Comparison of ENCODE assay signal across 30 cellular contexts in the genomic region with DNA sequence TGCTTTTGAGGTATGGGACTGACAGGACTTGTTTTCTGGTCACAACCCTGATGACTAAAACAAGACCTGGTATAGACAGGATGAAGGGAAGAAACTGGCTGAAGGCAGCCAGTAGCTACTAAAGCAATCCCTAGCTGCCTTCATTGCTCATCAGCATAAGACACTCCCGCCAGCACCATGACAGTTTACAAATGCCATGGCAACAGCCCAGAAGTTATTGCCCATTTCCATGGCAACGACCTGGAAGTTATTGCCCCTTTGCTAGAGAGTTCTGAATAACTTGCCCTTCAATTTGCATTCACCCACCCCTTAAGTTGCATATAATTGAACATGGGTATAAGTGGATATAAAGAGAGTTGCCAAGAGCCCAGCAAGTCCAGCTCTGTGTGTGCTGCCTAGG.
A peak's percentile ranks its signal among the peaks of the same experiment; 100 is the strongest.
DNase-seq lines count a peak whose midpoint lies in the region; ATAC-seq, FAIRE-seq and TF ChIP-seq lines count a peak whose summit lies in the region.
"Had no signal": no experiment of that assay in that cellular context is flagged by ENCODE, and none has a peak within 500 bp of the region (broad histone marks: within the 10 kb centered on the region; RNA-seq: fewer than 3 reads in every experiment).

No MANE protein-coding gene starts in this region.

- H3K9ac ChIP-seq in H9 (ENCODE audit: extremely low read depth, insufficient read length, low read length) = no peak overlapping the region
- H3K9ac ChIP-seq in H1 (replicated peaks in 1 of 4; ENCODE audit: extremely low read depth in 1 of 4, low read depth in 3 of 4, low read length in 3 of 4) = no peak overlapping the region
- H3K9ac ChIP-seq: BLaER1 had no signal

- H2BK20ac ChIP-seq in H9 (ENCODE audit: low read depth, low read length, poor library complexity, severe bottlenecking) (no peak overlapping the region), H1 (ENCODE audit: low read length) (0 out of 2 replicates have a peak overlapping the region, but pooled peaks have one; percentile 61)

- no peaks in the 10 kb centered on the region for H3K4me1 Mint-ChIP-seq in H9
- H3K4me1 Mint-ChIP-seq in natural killer cell = no peaks in the 10 kb centered on the region
- H3K4me1 Mint-ChIP-seq: activated CD4-positive, alpha-beta memory T cell treated with anti-CD3 and anti-CD28 coated beads, Interleukin-2, amount 10 ng/mL, durations not matched to agents 7 days and 5 days; nephron had no signal

- no peak for TF ChIP-seq EP300 in H1 (IDR thresholded peaks at IDR 0.05; ENCODE audit: borderline replicate concordance in 1 of 2, low read depth in 2 of 2, low read length in 2 of 2)

- H3K9me3 Mint-ChIP-seq in H9 (peaks cover 2 to 6% of the 10 kb centered on the region in 2 experiments; a peak in 2 of 5 replicates), natural killer cell (peaks cover 0 to 2% of the 10 kb centered on the region in 2 donors)
- H3K9me3 Mint-ChIP-seq: activated CD4-positive, alpha-beta memory T cell treated with anti-CD3 and anti-CD28 coated beads, Interleukin-2, amount 10 ng/mL, durations not matched to agents 7 days and 5 days had no signal

- H3K18ac ChIP-seq in H9 (ENCODE audit: insufficient read length, low read depth, low read length) (no peak overlapping the region), H1 (ENCODE audit: extremely low read depth, low read length) (no peak overlapping the region)

- no peak overlapping the region for H3K56ac ChIP-seq in H9 (ENCODE audit: insufficient read length, low read depth, low read length)
- no peak overlapping the region for H3K56ac ChIP-seq in H1 (replicated peaks; ENCODE audit: insufficient read length, low read depth, low read length)

- H3K14ac ChIP-seq in H9 (ENCODE audit: insufficient read depth, low read length) (no peak overlapping the region), H1 (ENCODE audit: insufficient read length) (no peak overlapping the region)

- CTCF ChIA-PET in H1 (lab: Charles Lee; ENCODE audit: partially characterized antibody) = interaction anchor here (0.6 to 1.1 kb wide), 3 partner anchors 8 to 178 kb away, joined by 3 to 4 read pairs (median 3); no protein-coding TSS in a partner anchor

- H3K79me2 ChIP-seq in H9 (ENCODE audit: insufficient read depth, low read length) (no peaks in the 10 kb centered on the region), H1 (ENCODE audit: control insufficient read depth in 1 of 2, insufficient read depth in 2 of 2, low read length in 2 of 2) (no peaks in the 10 kb centered on the region)

- H3K27ac Mint-ChIP-seq in H9 = no peak overlapping the region
- no peak overlapping the region for H3K27ac Mint-ChIP-seq in natural killer cell
- H3K27ac Mint-ChIP-seq: activated CD4-positive, alpha-beta memory T cell treated with anti-CD3 and anti-CD28 coated beads, Interleukin-2, amount 10 ng/mL, durations not matched to agents 7 days and 5 days; nephron had no signal

- H3K4me3 ChIP-seq in H1 (ENCODE audit: extremely low read depth in 1 of 4, insufficient read depth in 2 of 4, low read depth in 3 of 4, low read length in 4 of 4) = no peak overlapping the region
- H3K4me3 ChIP-seq in neuron (ENCODE audit: low read length) = no peak overlapping the region
- H3K4me3 ChIP-seq: BLaER1, body of pancreas, esophagus squamous epithelium, gastrocnemius medialis, lung, pancreas had no signal

- H3K23me2 ChIP-seq in H9 (ENCODE audit: insufficient read length, low read depth, low read length, poor library complexity, severe bottlenecking) (no peaks in the 10 kb centered on the region), H1 (ENCODE audit: low read depth, low read length) (no peaks in the 10 kb centered on the region)

- H3K4me2 ChIP-seq in H9 (ENCODE audit: insufficient read depth, insufficient read length, low read length) = no peak overlapping the region
- H3K4me2 ChIP-seq in H1 (ENCODE audit: insufficient read depth in 1 of 2, low read depth in 2 of 2, low read length in 2 of 2) = no peak overlapping the region
- H3K4me2 ChIP-seq: BLaER1 had no signal

- no peak overlapping the region for H3T11ph ChIP-seq in H9 (ENCODE audit: low read length)

- no peaks in the 10 kb centered on the region for H3K27me3 ChIP-seq in H9 (ENCODE audit: insufficient read depth, low read length)
- no peaks in the 10 kb centered on the region for H3K27me3 ChIP-seq in H1 (replicated peaks in 1 of 4; ENCODE audit: control insufficient read depth in 3 of 4, extremely low read depth in 1 of 4, insufficient read depth in 3 of 4, low read length in 3 of 4)
- no peaks in the 10 kb centered on the region for H3K27me3 ChIP-seq in neuron (ENCODE audit: insufficient read depth, low read length)
- H3K27me3 ChIP-seq: BLaER1, body of pancreas, esophagus squamous epithelium, gastrocnemius medialis, pancreas had no signal

- H3K79me1 ChIP-seq in H9 (ENCODE audit: insufficient read depth, low read depth, low read length, poor library complexity, severe bottlenecking) = no peaks in the 10 kb centered on the region
- no peaks in the 10 kb centered on the region for H3K79me1 ChIP-seq in H1 (ENCODE audit: low read depth, low read length)

- H2BK5ac ChIP-seq in H9 (ENCODE audit: insufficient read length, low read length) = no peak overlapping the region
- H2BK5ac ChIP-seq in H1 (ENCODE audit: low read depth, low read length) = no peak overlapping the region

- peaks cover 17% of the 10 kb centered on the region for H3K27me3 Mint-ChIP-seq in H9 (ENCODE audit: low read depth)
- H3K27me3 Mint-ChIP-seq in natural killer cell (ENCODE audit: low read depth in 2 of 2) = peaks cover 6% of the 10 kb centered on the region in 2 donors
- H3K27me3 Mint-ChIP-seq: activated CD4-positive, alpha-beta memory T cell treated with anti-CD3 and anti-CD28 coated beads, Interleukin-2, amount 10 ng/mL, durations not matched to agents 7 days and 5 days had no signal

- no peak overlapping the region for H2BK15ac ChIP-seq in H9 (ENCODE audit: low read depth, low read length)
- no peak overlapping the region for H2BK15ac ChIP-seq in H1 (ENCODE audit: low read length)

- H4K5ac ChIP-seq in H9 (ENCODE audit: insufficient read length, low read depth, low read length) = no peak overlapping the region
- H4K5ac ChIP-seq in H1 (ENCODE audit: insufficient read length, low read depth, low read length) = no peak overlapping the region

- H2AFZ ChIP-seq in H9 (ENCODE audit: low read length) (no peak overlapping the region), H1 (ENCODE audit: low read length) (0 out of 2 replicates have a peak overlapping the region, but pooled peaks have one; percentile 87), neuron (ENCODE audit: low read depth, low read length) (peak overlapping the region; percentile 1)

- no peak overlapping the region for H2BK12ac ChIP-seq in H9 (ENCODE audit: insufficient read length, low read depth, low read length)
- H2BK12ac ChIP-seq in H1 (ENCODE audit: low read depth, low read length) = no peak overlapping the region

- H3K4me1 ChIP-seq in H9 (ENCODE audit: insufficient read depth, low read length) (no peaks in the 10 kb centered on the region), H1 (replicated peaks in 1 of 4; ENCODE audit: control insufficient read depth in 3 of 4, insufficient read depth in 4 of 4, low read length in 3 of 4) (no peaks in the 10 kb centered on the region), neuron (ENCODE audit: insufficient read depth, low read length) (peaks cover 5% of the 10 kb centered on the region)
- H3K4me1 ChIP-seq: body of pancreas, esophagus squamous epithelium, gastrocnemius medialis, pancreas had no signal

- H3K36me3 ChIP-seq in H1 (ENCODE audit: control insufficient read depth in 2 of 4, insufficient read depth in 4 of 4, low read length in 3 of 4) (no peaks in the 10 kb centered on the region), neuron (ENCODE audit: insufficient read depth, low read length) (no peaks in the 10 kb centered on the region)
- H3K36me3 ChIP-seq: esophagus squamous epithelium, gastrocnemius medialis, pancreas had no signal

- H4K20me1 ChIP-seq in H9 (ENCODE audit: control insufficient read depth, insufficient read depth, insufficient read length) (no peaks in the 10 kb centered on the region), H1 (replicated peaks in 1 of 2; ENCODE audit: control insufficient read depth in 1 of 2, insufficient read depth in 2 of 2, low read length in 2 of 2) (no peaks in the 10 kb centered on the region)
- H4K20me1 ChIP-seq: BLaER1 had no signal

- POLR2A ChIA-PET in H1 (lab: Charles Lee; ENCODE audit: partially characterized antibody) = no interaction called here

- H3K36me3 Mint-ChIP-seq in H9 (ENCODE audit: insufficient read depth in 1 of 3, low read depth in 3 of 3) (no peaks in the 10 kb centered on the region; a peak in 1 of 7 replicates), natural killer cell (no peaks in the 10 kb centered on the region)

- H3K4me3 Mint-ChIP-seq in H9 (no peak overlapping the region), natural killer cell (no peak overlapping the region)
- H3K4me3 Mint-ChIP-seq: activated CD4-positive, alpha-beta memory T cell treated with anti-CD3 and anti-CD28 coated beads, Interleukin-2, amount 10 ng/mL, durations not matched to agents 7 days and 5 days; nephron had no signal

- H3K23ac ChIP-seq in H9 (ENCODE audit: insufficient read length, low read depth, low read length) (no peak overlapping the region), H1 (ENCODE audit: insufficient read length) (no peak overlapping the region)

- H4K8ac ChIP-seq in H9 (replicated peaks; ENCODE audit: insufficient read length, low read depth, low read length) (no peak overlapping the region), H1 (ENCODE audit: extremely low read depth, insufficient read depth, low read length) (no peak overlapping the region)

- ATAC-seq in natural killer cell = no peak
- ATAC-seq: body of pancreas, gastrocnemius medialis, Panc1, pancreas had no signal

- no peak for TF ChIP-seq RAD21 in H1 (IDR thresholded peaks at IDR 0.05 in 1 of 2, conservative IDR thresholded peaks at IDR 0.05 in 1 of 2; ENCODE audit: low read depth in 2 of 2, low read length in 2 of 2)

- H4K91ac ChIP-seq in H9 (ENCODE audit: insufficient read length, low read depth, low read length) (no peak overlapping the region), H1 (replicated peaks; ENCODE audit: insufficient read length, low read length) (no peak overlapping the region)

- peak; percentile 46 for DNase-seq in H9
- peak; percentile 17 for DNase-seq in MV-4-11 (lab: John Stamatoyannopoulos, UW)
- no peak for DNase-seq in H1 (ENCODE audit: low read depth in 1 of 2, low spot score in 2 of 2)
- no peak for DNase-seq in NCI-H526 (lab: John Stamatoyannopoulos, UW)
- DNase-seq in epidermal melanocyte (ENCODE audit: insufficient read length, low spot score) = no peak
- DNase-seq in natural killer cell = no peak
- DNase-seq: activated CD4-positive, alpha-beta memory T cell treated with anti-CD3 and anti-CD28 coated beads, Interleukin-2, amount 10 ng/mL, durations not matched to agents 7 days and 5 days; activated CD4-positive, alpha-beta T cell treated with anti-CD3 and anti-CD28 coated beads for 1 hour; activated CD8-positive, alpha-beta memory T cell treated with anti-CD3 and anti-CD28 coated beads, Interleukin-2, amount 50 U/mL, for 4 hours; activated naive CD4-positive, alpha-beta T cell treated with Interleukin-2 at 50 U/mL for 16 hours; body of pancreas; dermis blood vessel endothelial cell; esophagus squamous epithelium; gastrocnemius medialis; GDM1; HCEC 1CT; IMR-90; NCI-H1105; NCI-H1930; NCI-H524 treated with DMSO at 0.1 percent for 48 hours; pancreas; SHP77; stimulated activated CD4-positive, alpha-beta T cell treated with anti-CD3 and anti-CD28 coated beads, Interleukin-15, amount 100 ng/mL, for 24 hours; stimulated activated CD4-positive, alpha-beta T cell treated with anti-CD3 and anti-CD28 coated beads, Interleukin-4, amount 100 ng/mL, for 4 hours had no signal

- H3K27ac ChIP-seq in H9 (ENCODE audit: insufficient read length, low read depth, low read length) = no peak overlapping the region
- H3K27ac ChIP-seq in H1 (ENCODE audit: low read depth, low read length) = no peak overlapping the region
- H3K27ac ChIP-seq: BLaER1, body of pancreas, esophagus squamous epithelium, gastrocnemius medialis, pancreas had no signal

- intact Hi-C loops in natural killer cell (cut with micrococcal nuclease) = no loop called here

- H2BK120ac ChIP-seq in H9 (ENCODE audit: low read depth, low read length, poor library complexity, severe bottlenecking) (no peak overlapping the region), H1 (replicated peaks; ENCODE audit: low read depth, low read length) (no peak overlapping the region)

- peak; percentile 7 for FAIRE-seq in H1 (lab: Jason Lieb, UNC)
- FAIRE-seq: endometrium, pancreas had no signal

- no peak overlapping the region for H3K4ac ChIP-seq in H9 (ENCODE audit: low read depth, low read length)
- no peak overlapping the region for H3K4ac ChIP-seq in H1 (replicated peaks; ENCODE audit: insufficient read length, low read depth, low read length)

- no CpG with 5 or more reads among the region's 2 CpGs for WGBS in H9 (ENCODE audit: extremely low coverage, insufficient read length, low lambda C conversion rate)
- 92% methylated on average over 2 of the region's 2 CpGs; no CpG with 5 or more reads in 1 of the 2 experiments for WGBS in H1 (ENCODE audit: extremely low coverage in 1 of 2, insufficient coverage in 1 of 2, insufficient read length in 1 of 2, insufficient replicate concordance in 2 of 2, low coverage in 1 of 2, low lambda C conversion rate in 2 of 2, missing lambda C conversion rate in 1 of 2), 2 experiments

- TF ChIP-seq POLR2A in H1 (IDR thresholded peaks at IDR 0.05; ENCODE audit: control extremely low read depth in 1 of 2, low read depth in 2 of 2, low read length in 2 of 2) = no peak

- no peak for TF ChIP-seq CTCF in H9 (conservative IDR thresholded peaks at IDR 0.05)
- TF ChIP-seq CTCF in H1 (IDR thresholded peaks at IDR 0.05; ENCODE audit: control extremely low read depth in 1 of 3, insufficient read depth in 1 of 3, low read depth in 1 of 3, low read length in 3 of 3) = no peak
- no peak for TF ChIP-seq CTCF in natural killer cell (IDR thresholded peaks at IDR 0.05)

- H2AK5ac ChIP-seq in H9 (ENCODE audit: insufficient read length, low read length) (no peak overlapping the region), H1 (ENCODE audit: low read depth, low read length) (no peak overlapping the region)

- H3K9me3 ChIP-seq in H9 (ENCODE audit: control insufficient read depth, low read depth, low read length) (no peaks in the 10 kb centered on the region), H1 (ENCODE audit: insufficient read depth in 2 of 2, low read depth in 1 of 2, low read length in 1 of 2) (peaks cover 3% of the 10 kb centered on the region in 2 experiments; a peak in 2 of 4 replicates), neuron (ENCODE audit: low read length) (no peaks in the 10 kb centered on the region)
- H3K9me3 ChIP-seq: esophagus squamous epithelium, gastrocnemius medialis, pancreas had no signal

Comparison
In these comparisons a context has a peak if more than half of its experiments do, and no peak if none do; other contexts are left out.
1. DNase-seq: peak in H9 (single experiment) and MV-4-11 (single experiment); none in H1 (0 of 2), NCI-H526 (0 of 2), epidermal melanocyte (single experiment) and natural killer cell (single experiment).